ENCODE assay signal across 1 cellular context in the genomic region with DNA sequence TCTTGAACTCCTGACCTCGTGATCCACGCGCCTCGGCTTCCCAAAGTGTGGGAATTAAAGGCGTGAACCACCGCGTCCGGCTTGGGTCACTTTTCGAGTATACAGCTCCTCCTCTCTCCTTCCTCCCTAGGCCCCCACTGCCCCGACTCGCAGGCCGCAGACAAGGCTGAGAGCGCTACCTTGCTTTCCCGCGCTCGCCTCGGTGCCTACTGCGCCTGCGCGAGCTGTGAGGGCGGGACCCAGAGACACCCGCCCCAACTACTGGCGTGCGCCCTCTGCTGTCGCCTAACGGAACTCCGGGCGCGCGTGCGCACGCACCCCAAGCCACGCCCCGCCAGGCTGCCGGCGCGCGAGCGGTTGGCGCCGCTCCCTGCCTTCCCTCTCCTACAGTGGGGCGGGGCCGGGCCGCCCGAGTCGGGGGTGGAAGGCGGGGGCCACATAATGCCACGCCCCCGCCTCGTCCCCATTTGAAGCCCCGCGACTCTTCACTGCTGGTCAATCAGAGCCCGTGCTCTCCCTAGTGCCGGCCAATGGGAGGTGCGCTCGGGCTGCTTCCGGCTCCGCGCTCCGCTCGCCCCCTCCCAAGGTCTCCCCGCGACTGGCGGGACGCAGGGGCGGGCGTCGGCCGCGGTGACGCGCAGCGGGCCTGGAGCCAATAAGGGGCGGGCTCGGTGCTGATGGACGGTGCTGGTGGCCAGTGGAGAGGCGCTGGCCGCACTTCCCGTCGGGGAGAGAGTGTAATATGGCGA.
TF ChIP-seq lines count a peak whose summit lies in the region.

A gene (plus strand): TSS at position 730 of the 749 bp plus-strand sequence. CDS start 13 bp downstream, at position 743.

TF ChIP-seq in HepG2, 621 proteins besides CTCF, POLR2A, EP300 and RAD21 (continued from another document and continues in another):
- TF ChIP-seq, protein P1, sequence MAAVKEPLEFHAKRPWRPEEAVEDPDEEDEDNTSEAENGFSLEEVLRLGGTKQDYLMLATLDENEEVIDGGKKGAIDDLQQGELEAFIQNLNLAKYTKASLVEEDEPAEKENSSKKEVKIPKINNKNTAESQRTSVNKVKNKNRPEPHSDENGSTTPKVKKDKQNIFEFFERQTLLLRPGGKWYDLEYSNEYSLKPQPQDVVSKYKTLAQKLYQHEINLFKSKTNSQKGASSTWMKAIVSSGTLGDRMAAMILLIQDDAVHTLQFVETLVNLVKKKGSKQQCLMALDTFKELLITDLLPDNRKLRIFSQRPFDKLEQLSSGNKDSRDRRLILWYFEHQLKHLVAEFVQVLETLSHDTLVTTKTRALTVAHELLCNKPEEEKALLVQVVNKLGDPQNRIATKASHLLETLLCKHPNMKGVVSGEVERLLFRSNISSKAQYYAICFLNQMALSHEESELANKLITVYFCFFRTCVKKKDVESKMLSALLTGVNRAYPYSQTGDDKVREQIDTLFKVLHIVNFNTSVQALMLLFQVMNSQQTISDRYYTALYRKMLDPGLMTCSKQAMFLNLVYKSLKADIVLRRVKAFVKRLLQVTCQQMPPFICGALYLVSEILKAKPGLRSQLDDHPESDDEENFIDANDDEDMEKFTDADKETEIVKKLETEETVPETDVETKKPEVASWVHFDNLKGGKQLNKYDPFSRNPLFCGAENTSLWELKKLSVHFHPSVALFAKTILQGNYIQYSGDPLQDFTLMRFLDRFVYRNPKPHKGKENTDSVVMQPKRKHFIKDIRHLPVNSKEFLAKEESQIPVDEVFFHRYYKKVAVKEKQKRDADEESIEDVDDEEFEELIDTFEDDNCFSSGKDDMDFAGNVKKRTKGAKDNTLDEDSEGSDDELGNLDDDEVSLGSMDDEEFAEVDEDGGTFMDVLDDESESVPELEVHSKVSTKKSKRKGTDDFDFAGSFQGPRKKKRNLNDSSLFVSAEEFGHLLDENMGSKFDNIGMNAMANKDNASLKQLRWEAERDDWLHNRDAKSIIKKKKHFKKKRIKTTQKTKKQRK (IDR thresholded peaks at IDR 0.05; ENCODE audit: low read length): no peak; the same call in 1 of the 2 replicates
- no peak for TF ChIP-seq HNRNPL (IDR thresholded peaks at IDR 0.05; ENCODE audit: low read depth, low read length)
- TF ChIP-seq, protein P2, sequence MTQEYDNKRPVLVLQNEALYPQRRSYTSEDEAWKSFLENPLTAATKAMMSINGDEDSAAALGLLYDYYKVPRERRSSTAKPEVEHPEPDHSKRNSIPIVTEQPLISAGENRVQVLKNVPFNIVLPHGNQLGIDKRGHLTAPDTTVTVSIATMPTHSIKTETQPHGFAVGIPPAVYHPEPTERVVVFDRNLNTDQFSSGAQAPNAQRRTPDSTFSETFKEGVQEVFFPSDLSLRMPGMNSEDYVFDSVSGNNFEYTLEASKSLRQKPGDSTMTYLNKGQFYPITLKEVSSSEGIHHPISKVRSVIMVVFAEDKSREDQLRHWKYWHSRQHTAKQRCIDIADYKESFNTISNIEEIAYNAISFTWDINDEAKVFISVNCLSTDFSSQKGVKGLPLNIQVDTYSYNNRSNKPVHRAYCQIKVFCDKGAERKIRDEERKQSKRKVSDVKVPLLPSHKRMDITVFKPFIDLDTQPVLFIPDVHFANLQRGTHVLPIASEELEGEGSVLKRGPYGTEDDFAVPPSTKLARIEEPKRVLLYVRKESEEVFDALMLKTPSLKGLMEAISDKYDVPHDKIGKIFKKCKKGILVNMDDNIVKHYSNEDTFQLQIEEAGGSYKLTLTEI (CRISPR knock-in tag; conservative IDR thresholded peaks at IDR 0.05): no peak
- no peak; the same call in 1 of the 2 replicates for TF ChIP-seq ZNF768 (CRISPR knock-in tag; IDR thresholded peaks at IDR 0.05)
- TF ChIP-seq IKZF1 (IDR thresholded peaks at IDR 0.05): no peak
- TF ChIP-seq, protein P3, sequence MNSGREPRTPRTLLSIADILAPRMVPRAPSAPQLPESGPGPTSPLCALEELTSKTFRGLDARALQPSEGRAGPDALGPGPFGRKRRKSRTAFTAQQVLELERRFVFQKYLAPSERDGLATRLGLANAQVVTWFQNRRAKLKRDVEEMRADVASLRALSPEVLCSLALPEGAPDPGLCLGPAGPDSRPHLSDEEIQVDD (CRISPR knock-in tag; IDR thresholded peaks at IDR 0.05; ENCODE audit: borderline replicate concordance): no peak
- TF ChIP-seq ZNF790 (CRISPR knock-in tag; IDR thresholded peaks at IDR 0.05; ENCODE audit: borderline replicate concordance): peak; percentile 11; the same call in 1 of the 2 replicates
- no peak for TF ChIP-seq NFIC (IDR thresholded peaks at IDR 0.05; ENCODE audit: low read length)
- no peak for TF ChIP-seq ZNF136 (CRISPR knock-in tag; IDR thresholded peaks at IDR 0.05; ENCODE audit: low read depth)
- TF ChIP-seq KLF16 (CRISPR knock-in tag; IDR thresholded peaks at IDR 0.05): peak in 1 of 2 experiments; percentile 78; a peak in 2 of 4 replicates
- TF ChIP-seq ZNF12 (CRISPR knock-in tag; IDR thresholded peaks at IDR 0.05): 0 out of 2 replicates have a peak, but pooled peaks have one; percentile 23
- no peak for TF ChIP-seq ZNF496 (CRISPR knock-in tag; IDR thresholded peaks at IDR 0.05; ENCODE audit: insufficient replicate concordance)
- no peak for TF ChIP-seq ZNF30 (CRISPR knock-in tag; IDR thresholded peaks at IDR 0.05)
- TF ChIP-seq ZNF672 (CRISPR knock-in tag; IDR thresholded peaks at IDR 0.05): 0 out of 2 replicates have a peak, but pooled peaks have one; percentile 7
- TF ChIP-seq, protein P4, sequence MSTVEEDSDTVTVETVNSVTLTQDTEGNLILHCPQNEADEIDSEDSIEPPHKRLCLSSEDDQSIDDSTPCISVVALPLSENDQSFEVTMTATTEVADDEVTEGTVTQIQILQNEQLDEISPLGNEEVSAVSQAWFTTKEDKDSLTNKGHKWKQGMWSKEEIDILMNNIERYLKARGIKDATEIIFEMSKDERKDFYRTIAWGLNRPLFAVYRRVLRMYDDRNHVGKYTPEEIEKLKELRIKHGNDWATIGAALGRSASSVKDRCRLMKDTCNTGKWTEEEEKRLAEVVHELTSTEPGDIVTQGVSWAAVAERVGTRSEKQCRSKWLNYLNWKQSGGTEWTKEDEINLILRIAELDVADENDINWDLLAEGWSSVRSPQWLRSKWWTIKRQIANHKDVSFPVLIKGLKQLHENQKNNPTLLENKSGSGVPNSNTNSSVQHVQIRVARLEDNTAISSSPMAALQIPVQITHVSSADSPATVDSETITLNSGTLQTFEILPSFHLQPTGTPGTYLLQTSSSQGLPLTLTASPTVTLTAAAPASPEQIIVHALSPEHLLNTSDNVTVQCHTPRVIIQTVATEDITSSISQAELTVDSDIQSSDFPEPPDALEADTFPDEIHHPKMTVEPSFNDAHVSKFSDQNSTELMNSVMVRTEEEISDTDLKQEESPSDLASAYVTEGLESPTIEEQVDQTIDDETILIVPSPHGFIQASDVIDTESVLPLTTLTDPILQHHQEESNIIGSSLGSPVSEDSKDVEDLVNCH (CRISPR knock-in tag; IDR thresholded peaks at IDR 0.05): no peak
- TF ChIP-seq TCF12 (IDR thresholded peaks at IDR 0.05): no peak
- TF ChIP-seq TCF12 (CRISPR knock-in tag; IDR thresholded peaks at IDR 0.05): 0 out of 2 replicates have a peak, but pooled peaks have one; percentile 37
- peak; percentile 65; the same call in 1 of the 2 replicates for TF ChIP-seq FOXK1 (CRISPR knock-in tag; IDR thresholded peaks at IDR 0.05; ENCODE audit: borderline replicate concordance, low read depth)
- peak; percentile 41; the same call in 1 of the 2 replicates for TF ChIP-seq MED1 (CRISPR knock-in tag; IDR thresholded peaks at IDR 0.05)
- TF ChIP-seq TBP (CRISPR knock-in tag; IDR thresholded peaks at IDR 0.05): no peak
- TF ChIP-seq SP2 (CRISPR knock-in tag; IDR thresholded peaks at IDR 0.05): peak; percentile 100
- peak; percentile 69 for TF ChIP-seq RFX5 (IDR thresholded peaks at IDR 0.05; ENCODE audit: low read depth, low read length)
- TF ChIP-seq, protein P5, sequence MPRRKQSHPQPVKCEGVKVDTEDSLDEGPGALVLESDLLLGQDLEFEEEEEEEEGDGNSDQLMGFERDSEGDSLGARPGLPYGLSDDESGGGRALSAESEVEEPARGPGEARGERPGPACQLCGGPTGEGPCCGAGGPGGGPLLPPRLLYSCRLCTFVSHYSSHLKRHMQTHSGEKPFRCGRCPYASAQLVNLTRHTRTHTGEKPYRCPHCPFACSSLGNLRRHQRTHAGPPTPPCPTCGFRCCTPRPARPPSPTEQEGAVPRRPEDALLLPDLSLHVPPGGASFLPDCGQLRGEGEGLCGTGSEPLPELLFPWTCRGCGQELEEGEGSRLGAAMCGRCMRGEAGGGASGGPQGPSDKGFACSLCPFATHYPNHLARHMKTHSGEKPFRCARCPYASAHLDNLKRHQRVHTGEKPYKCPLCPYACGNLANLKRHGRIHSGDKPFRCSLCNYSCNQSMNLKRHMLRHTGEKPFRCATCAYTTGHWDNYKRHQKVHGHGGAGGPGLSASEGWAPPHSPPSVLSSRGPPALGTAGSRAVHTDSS (CRISPR knock-in tag; conservative IDR thresholded peaks at IDR 0.05): no peak
- TF ChIP-seq SOX5 (CRISPR knock-in tag; IDR thresholded peaks at IDR 0.05; ENCODE audit: borderline replicate concordance): peak; percentile 61; the same call in 1 of the 2 replicates
- no peak for TF ChIP-seq KAT7 (CRISPR knock-in tag; IDR thresholded peaks at IDR 0.05; ENCODE audit: borderline replicate concordance)
- no peak for TF ChIP-seq ZNF652 (CRISPR knock-in tag; IDR thresholded peaks at IDR 0.05; ENCODE audit: borderline replicate concordance, low read depth)
- TF ChIP-seq TEAD3 (CRISPR knock-in tag; optimal IDR thresholded peaks at IDR 0.05; ENCODE audit: borderline replicate concordance): peak; percentile 38
- TF ChIP-seq GPN1 (CRISPR knock-in tag; IDR thresholded peaks at IDR 0.05; ENCODE audit: borderline replicate concordance): no peak
- peak; percentile 74; the same call in 1 of the 2 replicates for TF ChIP-seq MXD4 (CRISPR knock-in tag; IDR thresholded peaks at IDR 0.05)
- peak; percentile 69; the same call in 1 of the 2 replicates for TF ChIP-seq REL (CRISPR knock-in tag; conservative IDR thresholded peaks at IDR 0.05)
- TF ChIP-seq RXRB (CRISPR knock-in tag; IDR thresholded peaks at IDR 0.05; ENCODE audit: borderline replicate concordance): no peak
- peak; percentile 92 for TF ChIP-seq ZNF776 (CRISPR knock-in tag; IDR thresholded peaks at IDR 0.05)
- TF ChIP-seq ZNF720 (CRISPR knock-in tag; IDR thresholded peaks at IDR 0.05): no peak
- TF ChIP-seq MTF2 (CRISPR knock-in tag; IDR thresholded peaks at IDR 0.05; ENCODE audit: borderline replicate concordance): peak; percentile 47; the same call in 1 of the 2 replicates
- TF ChIP-seq KAT8 (CRISPR knock-in tag; IDR thresholded peaks at IDR 0.05): peak; percentile 82; the same call in 1 of the 2 replicates
- 0 out of 2 replicates have a peak, but pooled peaks have one; percentile 60 for TF ChIP-seq KMT2A (CRISPR knock-in tag; IDR thresholded peaks at IDR 0.05)
- no peak; the same call in 1 of the 2 replicates for TF ChIP-seq RXRA (CRISPR knock-in tag; IDR thresholded peaks at IDR 0.05)
- TF ChIP-seq, protein P6, sequence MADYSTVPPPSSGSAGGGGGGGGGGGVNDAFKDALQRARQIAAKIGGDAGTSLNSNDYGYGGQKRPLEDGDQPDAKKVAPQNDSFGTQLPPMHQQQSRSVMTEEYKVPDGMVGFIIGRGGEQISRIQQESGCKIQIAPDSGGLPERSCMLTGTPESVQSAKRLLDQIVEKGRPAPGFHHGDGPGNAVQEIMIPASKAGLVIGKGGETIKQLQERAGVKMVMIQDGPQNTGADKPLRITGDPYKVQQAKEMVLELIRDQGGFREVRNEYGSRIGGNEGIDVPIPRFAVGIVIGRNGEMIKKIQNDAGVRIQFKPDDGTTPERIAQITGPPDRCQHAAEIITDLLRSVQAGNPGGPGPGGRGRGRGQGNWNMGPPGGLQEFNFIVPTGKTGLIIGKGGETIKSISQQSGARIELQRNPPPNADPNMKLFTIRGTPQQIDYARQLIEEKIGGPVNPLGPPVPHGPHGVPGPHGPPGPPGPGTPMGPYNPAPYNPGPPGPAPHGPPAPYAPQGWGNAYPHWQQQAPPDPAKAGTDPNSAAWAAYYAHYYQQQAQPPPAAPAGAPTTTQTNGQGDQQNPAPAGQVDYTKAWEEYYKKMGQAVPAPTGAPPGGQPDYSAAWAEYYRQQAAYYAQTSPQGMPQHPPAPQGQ (CRISPR knock-in tag; IDR thresholded peaks at IDR 0.05; ENCODE audit: borderline replicate concordance): no peak
- TF ChIP-seq JUN (CRISPR knock-in tag; IDR thresholded peaks at IDR 0.05): no peak
- no peak for TF ChIP-seq TOE1 (CRISPR knock-in tag; IDR thresholded peaks at IDR 0.05)
- TF ChIP-seq ZNF777 (CRISPR knock-in tag; IDR thresholded peaks at IDR 0.05): peak; percentile 69; the same call in 1 of the 2 replicates
- TF ChIP-seq ATF1 (CRISPR knock-in tag; IDR thresholded peaks at IDR 0.05): peak; percentile 83
- TF ChIP-seq, protein P7, sequence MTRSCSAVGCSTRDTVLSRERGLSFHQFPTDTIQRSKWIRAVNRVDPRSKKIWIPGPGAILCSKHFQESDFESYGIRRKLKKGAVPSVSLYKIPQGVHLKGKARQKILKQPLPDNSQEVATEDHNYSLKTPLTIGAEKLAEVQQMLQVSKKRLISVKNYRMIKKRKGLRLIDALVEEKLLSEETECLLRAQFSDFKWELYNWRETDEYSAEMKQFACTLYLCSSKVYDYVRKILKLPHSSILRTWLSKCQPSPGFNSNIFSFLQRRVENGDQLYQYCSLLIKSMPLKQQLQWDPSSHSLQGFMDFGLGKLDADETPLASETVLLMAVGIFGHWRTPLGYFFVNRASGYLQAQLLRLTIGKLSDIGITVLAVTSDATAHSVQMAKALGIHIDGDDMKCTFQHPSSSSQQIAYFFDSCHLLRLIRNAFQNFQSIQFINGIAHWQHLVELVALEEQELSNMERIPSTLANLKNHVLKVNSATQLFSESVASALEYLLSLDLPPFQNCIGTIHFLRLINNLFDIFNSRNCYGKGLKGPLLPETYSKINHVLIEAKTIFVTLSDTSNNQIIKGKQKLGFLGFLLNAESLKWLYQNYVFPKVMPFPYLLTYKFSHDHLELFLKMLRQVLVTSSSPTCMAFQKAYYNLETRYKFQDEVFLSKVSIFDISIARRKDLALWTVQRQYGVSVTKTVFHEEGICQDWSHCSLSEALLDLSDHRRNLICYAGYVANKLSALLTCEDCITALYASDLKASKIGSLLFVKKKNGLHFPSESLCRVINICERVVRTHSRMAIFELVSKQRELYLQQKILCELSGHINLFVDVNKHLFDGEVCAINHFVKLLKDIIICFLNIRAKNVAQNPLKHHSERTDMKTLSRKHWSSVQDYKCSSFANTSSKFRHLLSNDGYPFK (CRISPR knock-in tag; IDR thresholded peaks at IDR 0.05; ENCODE audit: borderline replicate concordance): peak; percentile 36; the same call in 1 of the 2 replicates
- no peak for TF ChIP-seq SP1 (IDR thresholded peaks at IDR 0.05)
- TF ChIP-seq SP1 (CRISPR knock-in tag; IDR thresholded peaks at IDR 0.05): peak; percentile 89
- peak; percentile 52; the same call in 1 of the 2 replicates for TF ChIP-seq ZSCAN12 (CRISPR knock-in tag; IDR thresholded peaks at IDR 0.05)
- TF ChIP-seq HDAC6 (IDR thresholded peaks at IDR 0.05; ENCODE audit: low read depth, low read length): no peak
- no peak; the same call in 1 of the 2 replicates for TF ChIP-seq ZNF317 (CRISPR knock-in tag; IDR thresholded peaks at IDR 0.05)
- TF ChIP-seq, protein P8, sequence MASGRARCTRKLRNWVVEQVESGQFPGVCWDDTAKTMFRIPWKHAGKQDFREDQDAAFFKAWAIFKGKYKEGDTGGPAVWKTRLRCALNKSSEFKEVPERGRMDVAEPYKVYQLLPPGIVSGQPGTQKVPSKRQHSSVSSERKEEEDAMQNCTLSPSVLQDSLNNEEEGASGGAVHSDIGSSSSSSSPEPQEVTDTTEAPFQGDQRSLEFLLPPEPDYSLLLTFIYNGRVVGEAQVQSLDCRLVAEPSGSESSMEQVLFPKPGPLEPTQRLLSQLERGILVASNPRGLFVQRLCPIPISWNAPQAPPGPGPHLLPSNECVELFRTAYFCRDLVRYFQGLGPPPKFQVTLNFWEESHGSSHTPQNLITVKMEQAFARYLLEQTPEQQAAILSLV (CRISPR knock-in tag; IDR thresholded peaks at IDR 0.05; ENCODE audit: borderline replicate concordance): peak; percentile 83
- TF ChIP-seq GATA4 (IDR thresholded peaks at IDR 0.05; ENCODE audit: borderline replicate concordance, low read depth): no peak
- TF ChIP-seq ZNF446 (CRISPR knock-in tag; IDR thresholded peaks at IDR 0.05): no peak
